Comparison of ENCODE assay signal across 1 cellular context in the genomic region with DNA sequence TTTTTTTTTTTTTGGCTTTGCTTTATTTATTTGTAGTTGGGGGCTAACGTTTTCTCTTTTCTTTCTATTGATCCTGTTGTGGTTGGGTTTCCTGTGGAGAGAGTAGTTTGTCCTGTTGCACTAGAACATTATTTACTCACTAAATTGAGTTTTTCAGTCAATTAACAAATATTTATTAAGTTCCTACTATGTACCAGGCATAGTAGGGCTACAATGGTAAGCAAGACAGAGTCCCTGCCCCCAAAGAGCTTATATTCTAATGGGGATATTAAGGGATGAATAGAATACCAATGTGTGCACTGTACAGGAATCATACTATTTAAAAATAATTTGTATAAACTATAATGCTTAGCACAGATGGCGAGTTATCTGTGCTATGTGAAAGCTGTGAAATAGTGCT.
TF ChIP-seq lines count a peak whose summit lies in the region.

No MANE protein-coding gene starts in this region.

TF ChIP-seq in K562, 482 proteins besides CTCF, POLR2A, EP300 and RAD21 (continued from another document):
- TF ChIP-seq, protein P1, sequence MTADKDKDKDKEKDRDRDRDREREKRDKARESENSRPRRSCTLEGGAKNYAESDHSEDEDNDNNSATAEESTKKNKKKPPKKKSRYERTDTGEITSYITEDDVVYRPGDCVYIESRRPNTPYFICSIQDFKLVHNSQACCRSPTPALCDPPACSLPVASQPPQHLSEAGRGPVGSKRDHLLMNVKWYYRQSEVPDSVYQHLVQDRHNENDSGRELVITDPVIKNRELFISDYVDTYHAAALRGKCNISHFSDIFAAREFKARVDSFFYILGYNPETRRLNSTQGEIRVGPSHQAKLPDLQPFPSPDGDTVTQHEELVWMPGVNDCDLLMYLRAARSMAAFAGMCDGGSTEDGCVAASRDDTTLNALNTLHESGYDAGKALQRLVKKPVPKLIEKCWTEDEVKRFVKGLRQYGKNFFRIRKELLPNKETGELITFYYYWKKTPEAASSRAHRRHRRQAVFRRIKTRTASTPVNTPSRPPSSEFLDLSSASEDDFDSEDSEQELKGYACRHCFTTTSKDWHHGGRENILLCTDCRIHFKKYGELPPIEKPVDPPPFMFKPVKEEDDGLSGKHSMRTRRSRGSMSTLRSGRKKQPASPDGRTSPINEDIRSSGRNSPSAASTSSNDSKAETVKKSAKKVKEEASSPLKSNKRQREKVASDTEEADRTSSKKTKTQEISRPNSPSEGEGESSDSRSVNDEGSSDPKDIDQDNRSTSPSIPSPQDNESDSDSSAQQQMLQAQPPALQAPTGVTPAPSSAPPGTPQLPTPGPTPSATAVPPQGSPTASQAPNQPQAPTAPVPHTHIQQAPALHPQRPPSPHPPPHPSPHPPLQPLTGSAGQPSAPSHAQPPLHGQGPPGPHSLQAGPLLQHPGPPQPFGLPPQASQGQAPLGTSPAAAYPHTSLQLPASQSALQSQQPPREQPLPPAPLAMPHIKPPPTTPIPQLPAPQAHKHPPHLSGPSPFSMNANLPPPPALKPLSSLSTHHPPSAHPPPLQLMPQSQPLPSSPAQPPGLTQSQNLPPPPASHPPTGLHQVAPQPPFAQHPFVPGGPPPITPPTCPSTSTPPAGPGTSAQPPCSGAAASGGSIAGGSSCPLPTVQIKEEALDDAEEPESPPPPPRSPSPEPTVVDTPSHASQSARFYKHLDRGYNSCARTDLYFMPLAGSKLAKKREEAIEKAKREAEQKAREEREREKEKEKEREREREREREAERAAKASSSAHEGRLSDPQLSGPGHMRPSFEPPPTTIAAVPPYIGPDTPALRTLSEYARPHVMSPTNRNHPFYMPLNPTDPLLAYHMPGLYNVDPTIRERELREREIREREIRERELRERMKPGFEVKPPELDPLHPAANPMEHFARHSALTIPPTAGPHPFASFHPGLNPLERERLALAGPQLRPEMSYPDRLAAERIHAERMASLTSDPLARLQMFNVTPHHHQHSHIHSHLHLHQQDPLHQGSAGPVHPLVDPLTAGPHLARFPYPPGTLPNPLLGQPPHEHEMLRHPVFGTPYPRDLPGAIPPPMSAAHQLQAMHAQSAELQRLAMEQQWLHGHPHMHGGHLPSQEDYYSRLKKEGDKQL (CRISPR knock-in tag; IDR thresholded peaks at IDR 0.05; ENCODE audit: borderline replicate concordance): no peak
- TF ChIP-seq ZKSCAN1 (IDR thresholded peaks at IDR 0.05; ENCODE audit: low read depth, low read length): peak; percentile 54; the same call in 1 of the 2 replicates
